Comparison of ENCODE assay signal across 22 cellular contexts in the genomic region with DNA sequence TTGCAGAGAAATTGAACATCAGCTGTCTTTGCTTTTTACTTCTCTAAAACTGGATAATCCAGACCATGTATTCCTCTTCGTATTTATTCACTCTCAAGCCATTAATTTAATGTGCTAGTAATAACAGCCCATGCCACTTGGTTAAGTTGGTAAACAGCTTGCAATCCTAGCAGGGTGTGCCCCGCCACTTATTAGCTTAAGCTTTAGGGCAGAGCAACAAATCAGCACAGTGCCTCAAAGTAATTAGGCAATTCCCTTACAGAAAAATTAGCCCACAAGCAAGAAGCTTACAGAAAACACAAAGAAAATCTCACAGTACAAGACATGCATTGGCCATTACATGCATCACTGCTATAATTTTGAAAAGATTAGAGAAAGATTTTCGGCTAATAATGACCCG. TPM values are rescaled to one million over a fixed set of nuclear protein-coding genes. Genes with fewer than 3 reads are reported as not detected.
DNase-seq lines count a peak whose midpoint lies in the region; TF ChIP-seq lines count a peak whose summit lies in the region.
"Had no signal": no experiment of that assay in that cellular context is flagged by ENCODE, and none has a peak within 500 bp of the region (broad histone marks: within the 10 kb centered on the region; RNA-seq: fewer than 3 reads in every experiment).

No MANE protein-coding gene starts in this region.

- 82 to 94% (median 91%) methylated on average over 4 of the region's 4 CpGs for WGBS in stomach, 5 donors

- no peaks in the 10 kb centered on the region for H3K36me3 ChIP-seq in WERI-Rb-1
- H3K36me3 ChIP-seq in stomach, result no peaks in the 10 kb centered on the region
- H3K36me3 ChIP-seq: Peyer's patch, SJSA1 had no signal

- TF ChIP-seq POLR2A in stomach (IDR thresholded peaks at IDR 0.05), result no peak

- H3K9me3 ChIP-seq in WERI-Rb-1 (ENCODE audit: severe bottlenecking), result no peaks in the 10 kb centered on the region
- no peaks in the 10 kb centered on the region for H3K9me3 ChIP-seq in stomach
- H3K9me3 ChIP-seq: Peyer's patch, SJSA1 had no signal

- no peak overlapping the region for H3K4me3 ChIP-seq in WERI-Rb-1 (ENCODE audit: low read depth, low read length)
- H3K4me3 ChIP-seq in retinal pigment epithelial cell (ENCODE audit: low read length), result no peak overlapping the region
- no peak overlapping the region for H3K4me3 ChIP-seq in stomach
- H3K4me3 ChIP-seq: GM12878, Peyer's patch, SJSA1 had no signal

- peaks cover 0 to 9% (median 5%) of the 10 kb centered on the region in 4 donors for H3K4me1 ChIP-seq in stomach
- H3K4me1 ChIP-seq: Peyer's patch had no signal

- H3K27ac ChIP-seq in WERI-Rb-1, result no peak overlapping the region
- no peak overlapping the region for H3K27ac ChIP-seq in stomach
- H3K27ac ChIP-seq: KMS-11, Peyer's patch, SJSA1 had no signal

- no peak for TF ChIP-seq CTCF in WERI-Rb-1 (IDR thresholded peaks at IDR 0.05; ENCODE audit: low read depth, low read length)
- TF ChIP-seq CTCF in retinal pigment epithelial cell (conservative IDR thresholded peaks at IDR 0.05; ENCODE audit: low read depth, low read length), result no peak
- no peak for TF ChIP-seq CTCF in stomach (IDR thresholded peaks at IDR 0.05)

- TF ChIP-seq EP300 in stomach (IDR thresholded peaks at IDR 0.05), result no peak

- intact Hi-C loops in stomach (cut with DNase I; ENCODE audit: low total_unique reads), result no loop called here

- H3K27me3 ChIP-seq in WERI-Rb-1 (ENCODE audit: insufficient read depth, low read depth, severe bottlenecking) (no peaks in the 10 kb centered on the region), stomach (no peaks in the 10 kb centered on the region)
- H3K27me3 ChIP-seq: Peyer's patch, SJSA1 had no signal

- in situ Hi-C loops in G401 (cut with HindIII; ENCODE audit: low sequenced_read_pairs), result no loop called here

- DNase-seq in NCI-H1105 treated with DMSO at 0.1 percent for 48 hours (lab: John Stamatoyannopoulos, UW), result peak; percentile 15
- DNase-seq in NCI-H1105 (lab: John Stamatoyannopoulos, UW), result no peak
- peak; percentile 73 for DNase-seq in NCI-H69 (lab: John Stamatoyannopoulos, UW)
- peak; percentile 18 for DNase-seq in WERI-Rb-1
- DNase-seq in retinal pigment epithelial cell (ENCODE audit: low read depth), result peak; percentile 69
- no peak for DNase-seq in stomach
- DNase-seq in G401 (ENCODE audit: low spot score), result no peak
- no peak for DNase-seq in DMS79 treated with DMSO at 0.1 percent for 48 hours (lab: John Stamatoyannopoulos, UW)
- DNase-seq: 8988T; AML-193; C1 segment of cervical spinal cord; Calu3; CD8-positive, alpha-beta memory T cell; DMS79; NCI-H187; NCI-H2107; NCI-H524 treated with DMSO at 0.1 percent for 48 hours; NK-92 treated with Interleukin-12 subunit alpha and Interleukin-12 subunit beta, amount 100 ng/mL, for 24 hours; Peyer's patch had no signal

RNA-seq across cellular contexts. Expression of a gene that starts 47.6 kb away (rescaled TPM):
- 10 to 100 TPM in 2 of 5 donors, 1 to 10 TPM in 2, not detected in 1; 1.2 to 13.6 (median 7.2) TPM for total RNA-seq in stomach
- polyA plus RNA-seq in stomach, result 1 to 10 TPM in 2 of 3 donors, under 1 TPM in 1; 0.35 to 3.2 (median 2.3) TPM
- total RNA-seq in G401 (2014; rRNA removed; shearing (Covaris generic)), result 0.27 TPM in 1 of 2 replicates, not detected in the other
- total RNA-seq: CD8-positive, alpha-beta memory T cell had no signal
- polyA plus RNA-seq: CD8-positive, alpha-beta memory T cell had no signal

Comparison
In these comparisons a context has a peak if more than half of its experiments do, and no peak if none do; other contexts are left out.
1. DNase-seq: peak in NCI-H1105 treated with DMSO at 0.1 percent for 48 hours (single experiment), NCI-H69 (single experiment), WERI-Rb-1 (single experiment) and retinal pigment epithelial cell (single experiment); none in NCI-H1105 (single experiment), stomach (single experiment), G401 (single experiment) and DMS79 treated with DMSO at 0.1 percent for 48 hours (single experiment).